23 cellular contexts compared by ENCODE assay signal in genomic region chr4:113060853-113061252, GRCh38. TPM values are rescaled to one million over a fixed set of nuclear protein-coding genes. Genes with fewer than 3 reads are reported as not detected.
"Had no signal": no experiment of that assay in that cellular context is flagged by ENCODE, and none has a peak within 500 bp of the region (broad histone marks: within the 10 kb centered on the region; RNA-seq: fewer than 3 reads in every experiment).

No MANE protein-coding gene starts in this region.

- H3K27me3 ChIP-seq: body of pancreas, heart left ventricle, spleen, stomach, upper lobe of right lung had no signal

- H3K4me1 Mint-ChIP-seq: activated CD4-positive, alpha-beta T cell treated with anti-CD3 and anti-CD28 coated beads, Interleukin-2, amount 10 ng/mL, durations not matched to agents 24 days and 14 days had no signal

- H3K4me3 ChIP-seq: body of pancreas, heart left ventricle, lung, spleen, stomach, thoracic aorta, upper lobe of right lung had no signal

- H3K36me3 ChIP-seq: heart left ventricle, spleen, stomach, thoracic aorta, upper lobe of right lung had no signal

- H3K4me3 Mint-ChIP-seq: activated CD4-positive, alpha-beta T cell treated with anti-CD3 and anti-CD28 coated beads, Interleukin-2, amount 10 ng/mL, durations not matched to agents 24 days and 14 days; activated CD8-positive, alpha-beta T cell treated with anti-CD3 and anti-CD28 coated beads, Interleukin-2, amount 10 ng/mL, durations not matched to agents 7 days and 5 days had no signal

- H3K9me3 Mint-ChIP-seq: activated CD4-positive, alpha-beta T cell treated with anti-CD3 and anti-CD28 coated beads, Interleukin-2, amount 10 ng/mL, durations not matched to agents 24 days and 14 days; activated naive CD4-positive, alpha-beta T cell treated with anti-CD3 and anti-CD28 coated beads, Interleukin-2, amount 50 U/mL, for 72 hours had no signal

- ATAC-seq: activated CD8-positive, alpha-beta T cell treated with anti-CD3 and anti-CD28 coated beads, Interleukin-2, amount 10 ng/mL, durations not matched to agents 7 days and 5 days; activated naive CD4-positive, alpha-beta T cell treated with anti-CD3 and anti-CD28 coated beads, Interleukin-2, amount 50 U/mL, for 72 hours; body of pancreas; left colon; sciatic nerve; upper lobe of right lung had no signal

- H3K9me3 ChIP-seq: body of pancreas, heart left ventricle, spleen, stomach, thoracic aorta, upper lobe of right lung had no signal

- H3K27ac ChIP-seq: body of pancreas, spleen, stomach, thoracic aorta, upper lobe of right lung had no signal

- H3K4me1 ChIP-seq: spleen, stomach, upper lobe of right lung had no signal

- H3K27ac Mint-ChIP-seq: activated CD4-positive, alpha-beta T cell treated with anti-CD3 and anti-CD28 coated beads, Interleukin-2, amount 10 ng/mL, durations not matched to agents 24 days and 14 days; activated CD8-positive, alpha-beta T cell treated with anti-CD3 and anti-CD28 coated beads, Interleukin-2, amount 10 ng/mL, durations not matched to agents 7 days and 5 days; activated naive CD4-positive, alpha-beta T cell treated with anti-CD3 and anti-CD28 coated beads, Interleukin-2, amount 50 U/mL, for 72 hours had no signal

- FAIRE-seq: colon, endothelial cell of umbilical vein, TTC549 had no signal

- DNase-seq: activated CD4-positive, alpha-beta T cell treated with anti-CD3 and anti-CD28 coated beads, Interleukin-2, amount 10 ng/mL, durations not matched to agents 24 days and 14 days; activated CD4-positive, CD25-positive, alpha-beta regulatory T cell; activated CD8-positive, alpha-beta memory T cell treated with anti-CD3 and anti-CD28 coated beads, Interleukin-2, amount 50 U/mL, for 4 hours; activated CD8-positive, alpha-beta T cell treated with anti-CD3 and anti-CD28 coated beads, Interleukin-2, amount 10 ng/mL, durations not matched to agents 7 days and 5 days; activated effector memory CD4-positive, alpha-beta T cell treated with anti-CD3 and anti-CD28 coated beads, Interleukin-2, amount 50 U/mL, for 16 hours; activated T-cell treated with anti-CD3 and anti-CD28 coated beads, Interleukin-2, amount 50 U/mL, for 48 hours; body of pancreas; caudate nucleus; foreskin melanocyte; heart left ventricle; left colon; midbrain; spleen; stimulated activated CD4-positive, alpha-beta T cell treated with anti-CD3 and anti-CD28 coated beads, Interleukin-1b, Interleukin-23, amount 100 ng/mL, for 48 hours; stomach; upper lobe of right lung had no signal

RNA-seq across cellular contexts. Expression of gene ANK2, which starts 11.4 kb away (rescaled TPM):
- total RNA-seq: endothelial cell of umbilical vein had no signal
- polyA plus RNA-seq: endothelial cell of umbilical vein had no signal
